In genomic region chr7:68206946-68207485, GRCh38 we compare ENCODE assay signal across 1 cellular context.
TF ChIP-seq lines count a peak whose summit lies in the region.

No MANE protein-coding gene starts in this region.

TF ChIP-seq in H1, 55 proteins besides CTCF, POLR2A, EP300 and RAD21 (continued from another document):
- TF ChIP-seq CHD7 (IDR thresholded peaks at IDR 0.05; ENCODE audit: insufficient replicate concordance, low read length) = no peak
- TF ChIP-seq KDM5A (IDR thresholded peaks at IDR 0.05; ENCODE audit: low read length) = no peak
- TF ChIP-seq POLR2AphosphoS5 (IDR thresholded peaks at IDR 0.05; ENCODE audit: low read depth, low read length) = no peak
- no peak for TF ChIP-seq CREB1 (IDR thresholded peaks at IDR 0.05)
- TF ChIP-seq YY1 (IDR thresholded peaks at IDR 0.05; ENCODE audit: low read depth, low read length) = no peak
- no peak for TF ChIP-seq NANOG (IDR thresholded peaks at IDR 0.05; ENCODE audit: insufficient read depth, low read depth, low read length, poor library complexity, severe bottlenecking)
- TF ChIP-seq GTF2F1 (IDR thresholded peaks at IDR 0.05; ENCODE audit: borderline replicate concordance, low read depth, low read length) = no peak
- no peak for TF ChIP-seq USF2 (IDR thresholded peaks at IDR 0.05; ENCODE audit: low read length)
- no peak for TF ChIP-seq FOSL1 (IDR thresholded peaks at IDR 0.05; ENCODE audit: insufficient read depth, low read depth, low read length)
- TF ChIP-seq TAF7 (optimal IDR thresholded peaks at IDR 0.05; ENCODE audit: borderline replicate concordance, low read depth, low read length) = no peak
- TF ChIP-seq RFX5 (IDR thresholded peaks at IDR 0.05; ENCODE audit: borderline replicate concordance, low read depth, low read length) = no peak
- no peak for TF ChIP-seq KDM4A (IDR thresholded peaks at IDR 0.05; ENCODE audit: low read depth, low read length, severe bottlenecking)
- TF ChIP-seq RBBP5 (IDR thresholded peaks at IDR 0.05; ENCODE audit: borderline replicate concordance, low read depth, low read length) = no peak
- TF ChIP-seq RXRA (IDR thresholded peaks at IDR 0.05; ENCODE audit: insufficient read depth, low read depth, low read length) = no peak
- TF ChIP-seq JUND (IDR thresholded peaks at IDR 0.05; ENCODE audit: low read length) = no peak
- TF ChIP-seq SIRT6 (IDR thresholded peaks at IDR 0.05; ENCODE audit: low read length) = no peak
- TF ChIP-seq MAFK (IDR thresholded peaks at IDR 0.05; ENCODE audit: low read depth, low read length) = no peak
- no peak for TF ChIP-seq SIX5 (IDR thresholded peaks at IDR 0.05; ENCODE audit: low read depth, low read length)
- no peak for TF ChIP-seq SP1 (IDR thresholded peaks at IDR 0.05; ENCODE audit: low read depth, low read length)
